In the genomic region with DNA sequence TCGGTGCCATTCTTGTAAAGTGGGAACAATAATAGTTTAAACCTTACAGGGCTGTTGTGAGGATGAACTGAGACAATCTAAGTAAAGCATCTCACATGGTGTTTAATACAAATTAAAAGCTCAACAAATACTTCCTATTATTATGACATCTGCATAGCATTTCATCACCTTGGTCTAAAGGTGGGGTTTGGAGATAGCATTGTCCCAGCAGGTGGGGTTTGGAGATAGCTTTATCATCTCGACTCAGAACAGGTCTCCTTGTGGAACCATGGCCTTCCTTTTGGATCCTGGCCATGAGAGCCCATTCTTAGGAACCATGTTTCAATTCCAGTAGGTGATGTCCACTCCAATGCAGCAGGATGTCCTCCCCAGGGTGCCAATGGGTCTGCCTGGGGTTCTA, we compare ENCODE assay signal across 12 cellular contexts. TPM values are rescaled to one million over a fixed set of nuclear protein-coding genes. Genes with fewer than 3 reads are reported as not detected.
"Had no signal": no experiment of that assay in that cellular context is flagged by ENCODE, and none has a peak within 500 bp of the region (broad histone marks: within the 10 kb centered on the region; RNA-seq: fewer than 3 reads in every experiment).

No MANE protein-coding gene starts in this region.

- H3K4me2 ChIP-seq: GM23338 had no signal

- DNase-seq: GM23248, GOT3, H7, H9, HCEC 1CT, HFFc6 had no signal

- FAIRE-seq: H1, H54 had no signal

- ATAC-seq: GM23338, HCT116 had no signal

- H3K4me1 Mint-ChIP-seq: GM23338, H9 had no signal

- H3K4me3 ChIP-seq: GM23248, GM23338, HAP-1 had no signal

- H3K9me3 ChIP-seq: HAP-1 had no signal

- H3K4me1 ChIP-seq: HAP-1 had no signal

- H3K9me3 Mint-ChIP-seq: GM23338, H9, HFFc6 had no signal

- H3K27ac Mint-ChIP-seq: GM23338, H9, HFFc6 had no signal

- H3K4me3 Mint-ChIP-seq: GM23338, H9, HFFc6 had no signal

- H2AFZ ChIP-seq: GM23248 had no signal

- H3K9ac ChIP-seq: GM23248 had no signal

- H3K36me3 ChIP-seq: HAP-1 had no signal

- H3K27ac ChIP-seq: GM23248 had no signal

RNA-seq across cellular contexts. Expression of a gene that starts 20.6 kb away (rescaled TPM):
- total RNA-seq: GM23248, GM23338, H1, H4, H7, H9, HFFc6 had no signal
- polyA plus RNA-seq: GM23248, GM23338, H1 had no signal
